ENCODE assay signal across 26 cellular contexts in genomic region chr2:181628590-181629585, GRCh38. TPM values are rescaled to one million over a fixed set of nuclear protein-coding genes. Genes with fewer than 3 reads are reported as not detected.
"Had no signal": no experiment of that assay in that cellular context is flagged by ENCODE, and none has a peak within 500 bp of the region (broad histone marks: within the 10 kb centered on the region; RNA-seq: fewer than 3 reads in every experiment).

No MANE protein-coding gene starts in this region.

- H3K27ac Mint-ChIP-seq: activated CD4-positive, alpha-beta memory T cell treated with anti-CD3 and anti-CD28 coated beads, Interleukin-2, amount 10 ng/mL, durations not matched to agents 7 days and 5 days; activated naive CD4-positive, alpha-beta T cell treated with anti-CD3 and anti-CD28 coated beads, Interleukin-2, amount 10 ng/mL, durations not matched to agents 7 days and 5 days; activated T-cell treated with anti-CD3 and anti-CD28 coated beads, Interleukin-2, amount 50 U/mL, for 24 hours; endodermal cell; progenitor cell of endocrine pancreas; WTC11 had no signal

- H3K36me3 ChIP-seq: transverse colon, vagina had no signal

- H3K9me3 ChIP-seq: transverse colon, vagina had no signal

- H3K4me1 Mint-ChIP-seq: activated CD4-positive, alpha-beta memory T cell treated with anti-CD3 and anti-CD28 coated beads, Interleukin-2, amount 10 ng/mL, durations not matched to agents 7 days and 5 days; activated naive CD4-positive, alpha-beta T cell treated with anti-CD3 and anti-CD28 coated beads, Interleukin-2, amount 10 ng/mL, durations not matched to agents 7 days and 5 days; endodermal cell had no signal

- FAIRE-seq: astrocyte, bronchial epithelial cell, frontal cortex had no signal

- H3K9me3 Mint-ChIP-seq: activated CD4-positive, alpha-beta memory T cell treated with anti-CD3 and anti-CD28 coated beads, Interleukin-2, amount 10 ng/mL, durations not matched to agents 7 days and 5 days; activated naive CD4-positive, alpha-beta T cell treated with anti-CD3 and anti-CD28 coated beads, Interleukin-2, amount 10 ng/mL, durations not matched to agents 7 days and 5 days; activated T-cell treated with anti-CD3 and anti-CD28 coated beads, Interleukin-2, amount 50 U/mL, for 24 hours; endodermal cell had no signal

- H3K36me3 Mint-ChIP-seq: activated naive CD4-positive, alpha-beta T cell treated with anti-CD3 and anti-CD28 coated beads, Interleukin-2, amount 10 ng/mL, durations not matched to agents 7 days and 5 days; WTC11 had no signal

- DNase-seq: activated CD4-positive, alpha-beta memory T cell treated with anti-CD3 and anti-CD28 coated beads, Interleukin-2, amount 10 ng/mL, durations not matched to agents 7 days and 5 days; activated CD4-positive, alpha-beta T cell treated with anti-CD3 and anti-CD28 coated beads for 4 hours; activated naive CD4-positive, alpha-beta T cell treated with anti-CD3 and anti-CD28 coated beads, Interleukin-2, amount 10 ng/mL, durations not matched to agents 7 days and 5 days; activated T-cell treated with anti-CD3 and anti-CD28 coated beads, Interleukin-2, amount 50 U/mL, for 24 hours; endodermal cell; head of caudate nucleus; mesendoderm; right cardiac atrium; stimulated activated CD4-positive, alpha-beta T cell treated with anti-CD3 and anti-CD28 coated beads, Interleukin-4, amount 100 ng/mL, for 4 hours; stimulated activated CD8-positive, alpha-beta memory T cell treated with anti-CD3 and anti-CD28 coated beads, Interleukin-4, amount 100 ng/mL, for 48 hours; stimulated activated naive CD4-positive, alpha-beta T cell treated with Interleukin-2 at 50 U/mL for 16 hours; substantia nigra; transverse colon had no signal

- H3K27ac ChIP-seq: transverse colon, vagina had no signal

- H3K4me1 ChIP-seq: transverse colon, vagina had no signal

- H3K4me3 ChIP-seq: smooth muscle cell, transverse colon, vagina had no signal

- H3K4me3 Mint-ChIP-seq: activated CD4-positive, alpha-beta memory T cell treated with anti-CD3 and anti-CD28 coated beads, Interleukin-2, amount 10 ng/mL, durations not matched to agents 7 days and 5 days; activated naive CD4-positive, alpha-beta T cell treated with anti-CD3 and anti-CD28 coated beads, Interleukin-2, amount 10 ng/mL, durations not matched to agents 7 days and 5 days; activated T-cell treated with anti-CD3 and anti-CD28 coated beads, Interleukin-2, amount 50 U/mL, for 24 hours; endodermal cell; WTC11 had no signal

- ATAC-seq: right cardiac atrium, WTC11 had no signal

- H3K4me2 ChIP-seq: smooth muscle cell had no signal

- H3K27me3 ChIP-seq: transverse colon, vagina had no signal

RNA-seq across cellular contexts. Expression of gene CERKL, which starts 28.0 kb away (rescaled TPM):
- total RNA-seq: bronchial epithelial cell, chondrocyte, dermis microvascular lymphatic vessel endothelial cell, lower leg skin, omental fat pad, right cardiac atrium, smooth muscle cell, vagina had no signal
- polyA plus RNA-seq: neural cell, right cardiac atrium had no signal

RNA-seq across cellular contexts. Expression of gene NEUROD1, which starts 51.4 kb away (rescaled TPM):
- total RNA-seq: activated CD4-positive, alpha-beta memory T cell treated with anti-CD3 and anti-CD28 coated beads, Interleukin-2, amount 10 ng/mL, durations not matched to agents 7 days and 5 days; astrocyte; bronchial epithelial cell; chondrocyte; dermis microvascular lymphatic vessel endothelial cell; endodermal cell; epithelial cell of proximal tubule; lower leg skin; omental fat pad; right cardiac atrium; smooth muscle cell; vagina had no signal
- polyA plus RNA-seq: neural cell, right cardiac atrium, smooth muscle cell had no signal
